8 cellular contexts compared by ENCODE assay signal in genomic region chr2:217713395-217714267, GRCh38.
DNase-seq lines count a peak whose midpoint lies in the region; ATAC-seq, FAIRE-seq and TF ChIP-seq lines count a peak whose summit lies in the region.

No MANE protein-coding gene starts in this region.

- no peak for FAIRE-seq in HTR-8/SVneo (lab: Jason Lieb, UNC)

- H3K27me3 ChIP-seq in OCI-LY1 (ENCODE audit: insufficient read depth, low read length): no peaks in the 10 kb centered on the region

- no peaks in the 10 kb centered on the region for H3K9me2 ChIP-seq in OCI-LY1 (ENCODE audit: low read depth, low read length)

- intact Hi-C loops in mucosa of descending colon (cut with DNase I, micrococcal nuclease): loop anchor here in 1 of 2 donors (10.0 kb wide), 1 partner anchor 1029 kb away; no protein-coding TSS in a partner anchor

- no peaks in the 10 kb centered on the region for H3K36me3 ChIP-seq in OCI-LY1 (ENCODE audit: insufficient read depth, low read length)
- no peaks in the 10 kb centered on the region for H3K36me3 ChIP-seq in mucosa of descending colon (ENCODE audit: low read depth)

- H3K4me2 ChIP-seq in OCI-LY1 (ENCODE audit: low read length): no peak overlapping the region

- H3F3A ChIP-seq in OCI-LY1 (ENCODE audit: insufficient read depth, low read length): no peaks in the 10 kb centered on the region

- TF ChIP-seq CTCF in OCI-LY1 (IDR thresholded peaks at IDR 0.05; ENCODE audit: low read length): peak; percentile 82
- peak; percentile 98 for TF ChIP-seq CTCF in epithelial cell of proximal tubule (conservative IDR thresholded peaks at IDR 0.05; ENCODE audit: low read depth, low read length)
- peak; percentile 91 for TF ChIP-seq CTCF in mucosa of descending colon (IDR thresholded peaks at IDR 0.05)

- H3K9me3 ChIP-seq in OCI-LY1 (ENCODE audit: low read length) (no peaks in the 10 kb centered on the region), mucosa of descending colon (no peaks in the 10 kb centered on the region)

- H4K20me1 ChIP-seq in OCI-LY1 (ENCODE audit: insufficient read depth, low read length): no peaks in the 10 kb centered on the region

- H3K4me1 ChIP-seq in OCI-LY1 (ENCODE audit: insufficient read depth, low read length, severe bottlenecking) (no peaks in the 10 kb centered on the region), mucosa of descending colon (ENCODE audit: low read depth) (no peaks in the 10 kb centered on the region)

- H2AFZ ChIP-seq in OCI-LY1 (ENCODE audit: low read length): no peak overlapping the region

- DNase-seq in GDM1 (lab: John Stamatoyannopoulos, UW): peak; percentile 13
- DNase-seq in HTR-8/SVneo (ENCODE audit: insufficient read length, low spot score): peak; percentile 78
- DNase-seq in activated CD8-positive, alpha-beta memory T cell treated with anti-CD3 and anti-CD28 coated beads, Interleukin-2, amount 50 U/mL, for 48 hours: peak; percentile 89
- DNase-seq in epithelial cell of proximal tubule (ENCODE audit: low read depth): no peak
- peak; percentile 65 to 78 (median 77) for DNase-seq in mucosa of descending colon
- DNase-seq in stimulated activated CD8-positive, alpha-beta memory T cell treated with anti-CD3 and anti-CD28 coated beads, Interleukin-2, amount 100 ng/mL, for 48 hours (ENCODE audit: low read depth in 2 of 2): peak; percentile 65 to 67

- no peak overlapping the region for H3K9ac ChIP-seq in OCI-LY1 (ENCODE audit: low read length)

- H3K79me2 ChIP-seq in OCI-LY1 (ENCODE audit: insufficient read depth, low read length): no peaks in the 10 kb centered on the region

- no peak overlapping the region for H3K27ac ChIP-seq in OCI-LY1 (ENCODE audit: low read depth, low read length, poor library complexity, severe bottlenecking)

- peak; percentile 82 for ATAC-seq in mucosa of descending colon
- ATAC-seq in HG02981 (IDR thresholded peaks at IDR 0.05; ENCODE audit: unreplicated experiment): no peak

- H3K4me3 ChIP-seq in OCI-LY1 (ENCODE audit: low read depth, low read length, poor library complexity, severe bottlenecking) (no peak overlapping the region), epithelial cell of proximal tubule (ENCODE audit: low read depth, low read length) (no peak overlapping the region), mucosa of descending colon (no peak overlapping the region)
